9 cellular contexts compared by ENCODE assay signal in the genomic region with DNA sequence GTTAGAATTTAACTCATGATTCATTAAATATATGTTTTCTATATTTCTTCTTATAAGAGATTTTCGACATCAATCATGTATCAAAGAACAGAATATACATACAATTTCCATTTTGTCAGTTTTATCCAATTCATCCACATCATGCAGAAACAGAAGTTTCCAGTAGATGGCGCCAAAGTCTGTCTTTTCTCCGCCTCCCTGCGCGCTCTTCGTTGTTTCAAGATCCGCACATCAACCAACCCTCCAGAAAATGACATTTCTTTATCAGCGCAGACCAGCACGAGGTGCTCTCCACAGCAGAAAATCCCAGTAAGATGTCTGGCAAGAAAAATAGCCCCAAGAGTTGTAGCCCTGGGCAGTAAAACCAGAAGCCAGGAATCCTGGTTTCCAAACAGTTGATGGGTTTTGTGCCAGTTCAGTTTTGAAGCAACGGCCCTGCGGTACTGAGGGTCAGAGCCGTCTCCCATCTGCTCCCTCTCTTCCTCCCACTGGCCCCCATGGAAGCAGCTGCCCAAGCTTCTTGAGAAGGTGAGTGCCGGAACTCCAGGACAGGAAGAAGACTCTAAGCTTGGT. TPM values are rescaled to one million over a fixed set of nuclear protein-coding genes. Genes with fewer than 3 reads are reported as not detected.
DNase-seq lines count a peak whose midpoint lies in the region; ATAC-seq lines count a peak whose summit lies in the region.
"Had no signal": no experiment of that assay in that cellular context is flagged by ENCODE, and none has a peak within 500 bp of the region (broad histone marks: within the 10 kb centered on the region; RNA-seq: fewer than 3 reads in every experiment).

No MANE protein-coding gene starts in this region.

- DNase-seq in CD4-positive, CD25-positive, alpha-beta regulatory T cell = peak; percentile 27 to 66 (median 63)
- DNase-seq in NCI-H2171 (lab: John Stamatoyannopoulos, UW) (peak; percentile 15), cerebellum (ENCODE audit: low spot score) (peak; percentile 71), left lobe of liver (ENCODE audit: low spot score) (peak; percentile 54)
- DNase-seq in activated CD4-positive, CD25-positive, alpha-beta regulatory T cell treated with anti-CD3 and anti-CD28 coated beads, Interleukin-2, amount 50 U/mL, for 16 hours (ENCODE audit: low read depth, low spot score) = peak; percentile 23
- peak in 2 of 3 experiments; percentile 26 to 37 for DNase-seq in stimulated activated CD4-positive, alpha-beta T cell treated with anti-CD3 and anti-CD28 coated beads, TNF-alpha, amount 100 ng/mL, for 4 hours (ENCODE audit: low read depth in 3 of 3)

- no peaks in the 10 kb centered on the region for H3K9me3 ChIP-seq in CD4-positive, CD25-positive, alpha-beta regulatory T cell (ENCODE audit: control insufficient read depth in 2 of 2, low read length in 2 of 2)
- H3K9me3 ChIP-seq: SJSA1 had no signal

- H3K4me1 Mint-ChIP-seq in CD4-positive, CD25-positive, alpha-beta regulatory T cell = peaks cover 0 to 13% (median 2%) of the 10 kb centered on the region in 4 donors

- no peaks in the 10 kb centered on the region for H3K36me3 Mint-ChIP-seq in CD4-positive, CD25-positive, alpha-beta regulatory T cell

- no peak overlapping the region for H3K4me3 ChIP-seq in CD4-positive, CD25-positive, alpha-beta regulatory T cell (ENCODE audit: low read depth, low read length)
- H3K4me3 ChIP-seq: SJSA1 had no signal

- no peaks in the 10 kb centered on the region for H3K27me3 ChIP-seq in CD4-positive, CD25-positive, alpha-beta regulatory T cell (ENCODE audit: control insufficient read depth, insufficient read depth, low read length)
- H3K27me3 ChIP-seq: SJSA1 had no signal

- H3K27ac Mint-ChIP-seq in CD4-positive, CD25-positive, alpha-beta regulatory T cell = peak overlapping the region in 2 of 3 donors; percentile 26 to 77

- H3K27me3 Mint-ChIP-seq in CD4-positive, CD25-positive, alpha-beta regulatory T cell = peaks cover 9% of the 10 kb centered on the region

- peak; percentile 35 to 57 for ATAC-seq in CD4-positive, CD25-positive, alpha-beta regulatory T cell (ENCODE audit: low read depth in 2 of 2)
- ATAC-seq in GM21825 (IDR thresholded peaks at IDR 0.05; ENCODE audit: unreplicated experiment) = peak; percentile 40
- ATAC-seq in left lobe of liver = peak; percentile 94
- ATAC-seq in GM18873 (IDR thresholded peaks at IDR 0.05; ENCODE audit: low FRiP score, unreplicated experiment) = no peak

- no peaks in the 10 kb centered on the region for H3K4me1 ChIP-seq in CD4-positive, CD25-positive, alpha-beta regulatory T cell (ENCODE audit: control insufficient read depth, insufficient read depth, low read length, poor library complexity, severe bottlenecking)

- H3K9me3 Mint-ChIP-seq in CD4-positive, CD25-positive, alpha-beta regulatory T cell = no peaks in the 10 kb centered on the region

- H3K36me3 ChIP-seq in CD4-positive, CD25-positive, alpha-beta regulatory T cell (ENCODE audit: control insufficient read depth, insufficient read depth, low read length) = no peaks in the 10 kb centered on the region
- H3K36me3 ChIP-seq: SJSA1 had no signal

- H3K4me3 Mint-ChIP-seq in CD4-positive, CD25-positive, alpha-beta regulatory T cell = no peak overlapping the region

- H3K27ac ChIP-seq in CD4-positive, CD25-positive, alpha-beta regulatory T cell (ENCODE audit: insufficient read depth, low read length, poor library complexity, severe bottlenecking) = no peak overlapping the region
- H3K27ac ChIP-seq: SJSA1 had no signal

RNA-seq across cellular contexts. Expression of a gene that starts 38.6 kb away (rescaled TPM):
- total RNA-seq in CD4-positive, CD25-positive, alpha-beta regulatory T cell = 18.6 TPM
- polyA plus RNA-seq in CD4-positive, CD25-positive, alpha-beta regulatory T cell = 10 to 100 TPM in 1 of 4 donors, 1 to 10 TPM in 3; 5.2 to 13.9 (median 6.8) TPM
- total RNA-seq in cerebellum (34.5 TPM), left lobe of liver (4.5 TPM)

RNA-seq across cellular contexts. Expression of a gene that starts 38.8 kb away (rescaled TPM):
- 0.10 TPM for total RNA-seq in CD4-positive, CD25-positive, alpha-beta regulatory T cell
- not detected for polyA plus RNA-seq in CD4-positive, CD25-positive, alpha-beta regulatory T cell
- total RNA-seq in cerebellum = 41.9 TPM
- total RNA-seq in left lobe of liver = 49.7 TPM

Comparison
In these comparisons a context has a peak if more than half of its experiments do, and no peak if none do; other contexts are left out.
1. DNase-seq: peak in every context shown above with its lines; median percentile 71 in cerebellum; 63 in CD4-positive, CD25-positive, alpha-beta regulatory T cell; 54 in left lobe of liver; 32 in stimulated activated CD4-positive, alpha-beta T cell treated with anti-CD3 and anti-CD28 coated beads, TNF-alpha, amount 100 ng/mL, for 4 hours; 23 in activated CD4-positive, CD25-positive, alpha-beta regulatory T cell treated with anti-CD3 and anti-CD28 coated beads, Interleukin-2, amount 50 U/mL, for 16 hours; 15 in NCI-H2171.
2. RNA of a gene that starts 38.8 kb away (total RNA-seq): 49.7 TPM in left lobe of liver (single experiment) and 41.9 TPM in cerebellum (single experiment); 0.10 TPM in CD4-positive, CD25-positive, alpha-beta regulatory T cell (single experiment); every median in the first group is over 10 times any median in the second.